23 cellular contexts compared by ENCODE assay signal in genomic region chr4:2166253-2166652, GRCh38.
A peak's percentile ranks its signal among the peaks of the same experiment; 100 is the strongest.
DNase-seq lines count a peak whose midpoint lies in the region; ATAC-seq and TF ChIP-seq lines count a peak whose summit lies in the region.
"Had no signal": no experiment of that assay in that cellular context is flagged by ENCODE, and none has a peak within 500 bp of the region (broad histone marks: within the 10 kb centered on the region; RNA-seq: fewer than 3 reads in every experiment).

No MANE protein-coding gene starts in this region.

- no peaks in the 10 kb centered on the region for H3K9me3 Mint-ChIP-seq in activated CD4-positive, alpha-beta T cell treated with anti-CD3 and anti-CD28 coated beads, Interleukin-2, amount 10 ng/mL, durations not matched to agents 24 days and 14 days
- H3K9me3 Mint-ChIP-seq in activated T-cell treated with anti-CD3 and anti-CD28 coated beads, Interleukin-2, amount 50 U/mL, for 4 hours, result no peaks in the 10 kb centered on the region
- H3K9me3 Mint-ChIP-seq: CD8-positive, alpha-beta T cell; T-cell had no signal

- no peaks in the 10 kb centered on the region for H3K79me2 ChIP-seq in SK-N-SH (ENCODE audit: insufficient read depth)

- no peaks in the 10 kb centered on the region for H3K36me3 ChIP-seq in SK-N-SH (replicated peaks in 1 of 2; ENCODE audit: control insufficient read depth in 1 of 2, insufficient read depth in 2 of 2, low read length in 1 of 2)
- H3K36me3 ChIP-seq in lung (ENCODE audit: control insufficient read depth in 2 of 2, insufficient read depth in 2 of 2, low read length in 2 of 2), result peaks cover 0 to 3% of the 10 kb centered on the region in 2 donors
- no peaks in the 10 kb centered on the region for H3K36me3 ChIP-seq in upper lobe of right lung

- CTCF ChIA-PET in SK-N-SH (lab: Yijun Ruan, JAX), result interaction anchor here (0.7 kb wide), 1 partner anchor 54 kb away, joined by 3 read pairs; no protein-coding TSS in a partner anchor

- WGBS in SK-N-SH (ENCODE audit: low lambda C conversion rate), result 71% methylated on average over 4 of the region's 5 CpGs
- WGBS in lung, 2 donors, result 74 to 85% methylated on average over 5 of the region's 5 CpGs

- H3K9me3 ChIP-seq in SK-N-SH (no peaks in the 10 kb centered on the region), lung (ENCODE audit: control insufficient read depth in 2 of 2, insufficient read depth in 1 of 2, low read length in 1 of 2) (no peaks in the 10 kb centered on the region), upper lobe of right lung (no peaks in the 10 kb centered on the region)
- H3K9me3 ChIP-seq: BLaER1 had no signal

- no peaks in the 10 kb centered on the region for H3K27me3 Mint-ChIP-seq in activated CD4-positive, alpha-beta T cell treated with anti-CD3 and anti-CD28 coated beads, Interleukin-2, amount 10 ng/mL, durations not matched to agents 24 days and 14 days
- H3K27me3 Mint-ChIP-seq in activated T-cell treated with anti-CD3 and anti-CD28 coated beads, Interleukin-2, amount 50 U/mL, for 4 hours (ENCODE audit: low read depth), result no peaks in the 10 kb centered on the region
- H3K27me3 Mint-ChIP-seq: T-cell had no signal

- no peak for TF ChIP-seq RAD21 in SK-N-SH (IDR thresholded peaks at IDR 0.05; ENCODE audit: low read length)

- peaks cover 0 to 13% of the 10 kb centered on the region in 2 experiments; a peak in 1 of 4 replicates for H3K4me1 ChIP-seq in SK-N-SH (ENCODE audit: control insufficient read depth in 1 of 2, insufficient read depth in 2 of 2, low read depth in 1 of 2, low read length in 1 of 2)
- no peaks in the 10 kb centered on the region for H3K4me1 ChIP-seq in lung (ENCODE audit: control insufficient read depth in 2 of 2, insufficient read depth in 2 of 2, low read length in 2 of 2)
- H3K4me1 ChIP-seq in upper lobe of right lung, result peaks cover 3% of the 10 kb centered on the region

- peaks cover 5% of the 10 kb centered on the region for H3K36me3 Mint-ChIP-seq in activated CD4-positive, alpha-beta T cell treated with anti-CD3 and anti-CD28 coated beads, Interleukin-2, amount 10 ng/mL, durations not matched to agents 24 days and 14 days (ENCODE audit: low read depth)
- peaks cover 6% of the 10 kb centered on the region for H3K36me3 Mint-ChIP-seq in activated T-cell treated with anti-CD3 and anti-CD28 coated beads, Interleukin-2, amount 50 U/mL, for 4 hours (ENCODE audit: insufficient read depth)

- H3K27ac ChIP-seq in SK-N-SH (ENCODE audit: low read depth in 2 of 2, low read length in 1 of 2), result no peak overlapping the region
- H3K27ac ChIP-seq in lung (ENCODE audit: low read depth in 1 of 2, low read length in 1 of 2), result no peak overlapping the region
- H3K27ac ChIP-seq in upper lobe of right lung, result no peak overlapping the region
- H3K27ac ChIP-seq: BLaER1, GM23248, HL-60, PC-9 had no signal

- H3K9me2 ChIP-seq in SK-N-SH, result no peaks in the 10 kb centered on the region

- no peak overlapping the region for H3K4me3 ChIP-seq in SK-N-SH (ENCODE audit: low read depth in 2 of 2, low read length in 1 of 2)
- H3K4me3 ChIP-seq in lung, result no peak overlapping the region
- no peak overlapping the region for H3K4me3 ChIP-seq in upper lobe of right lung
- H3K4me3 ChIP-seq: BLaER1, GM23248, K562, PC-9 had no signal

- intact Hi-C loops in upper lobe of right lung (cut with DNase I), result no loop called here
- intact Hi-C loops in activated CD4-positive, alpha-beta T cell treated with anti-CD3 and anti-CD28 coated beads, Interleukin-2, amount 10 ng/mL, durations not matched to agents 24 days and 14 days (cut with micrococcal nuclease), result no loop called here

- TF ChIP-seq CTCF in SK-N-SH (IDR thresholded peaks at IDR 0.05) (no peak), lung (IDR thresholded peaks at IDR 0.05; ENCODE audit: control extremely low read depth, extremely low read depth) (no peak), upper lobe of right lung (IDR thresholded peaks at IDR 0.05) (no peak)

- H3K27ac Mint-ChIP-seq in activated CD4-positive, alpha-beta T cell treated with anti-CD3 and anti-CD28 coated beads, Interleukin-2, amount 10 ng/mL, durations not matched to agents 24 days and 14 days, result no peak overlapping the region
- H3K27ac Mint-ChIP-seq: CD8-positive, alpha-beta T cell; T-cell had no signal

- TF ChIP-seq EP300 in SK-N-SH (IDR thresholded peaks at IDR 0.05; ENCODE audit: borderline replicate concordance in 1 of 2, low read depth in 1 of 2, low read length in 1 of 2), result peak in 1 of 2 experiments; percentile 28; a peak in 1 of 4 replicates

- no peaks in the 10 kb centered on the region for H3K27me3 ChIP-seq in SK-N-SH (ENCODE audit: insufficient read depth)
- no peaks in the 10 kb centered on the region for H3K27me3 ChIP-seq in lung (ENCODE audit: control insufficient read depth, insufficient read depth)
- H3K27me3 ChIP-seq in upper lobe of right lung, result no peaks in the 10 kb centered on the region
- H3K27me3 ChIP-seq: BLaER1 had no signal

- no peak overlapping the region for H3K4me3 Mint-ChIP-seq in activated CD4-positive, alpha-beta T cell treated with anti-CD3 and anti-CD28 coated beads, Interleukin-2, amount 10 ng/mL, durations not matched to agents 24 days and 14 days
- H3K4me3 Mint-ChIP-seq in activated T-cell treated with anti-CD3 and anti-CD28 coated beads, Interleukin-2, amount 50 U/mL, for 4 hours, result no peak overlapping the region
- H3K4me3 Mint-ChIP-seq: CD8-positive, alpha-beta T cell; T-cell had no signal

- H3K9ac ChIP-seq in SK-N-SH, result no peak overlapping the region
- H3K9ac ChIP-seq: BLaER1, GM23248 had no signal

- H3F3A ChIP-seq in SK-N-SH (replicated peaks; ENCODE audit: insufficient read depth), result no peaks in the 10 kb centered on the region

- no peaks in the 10 kb centered on the region for H4K20me1 ChIP-seq in SK-N-SH (ENCODE audit: insufficient read depth)
- H4K20me1 ChIP-seq: BLaER1 had no signal

- DNase-seq in SK-N-SH (peak; percentile 36), NCI-H2227 (lab: John Stamatoyannopoulos, UW; ENCODE audit: unreplicated experiment) (peak; percentile 82), lung (ENCODE audit: low spot score) (no peak), upper lobe of right lung (no peak), RPMI8226 (no peak)
- DNase-seq in activated CD4-positive, alpha-beta T cell treated with anti-CD3 and anti-CD28 coated beads, Interleukin-2, amount 10 ng/mL, durations not matched to agents 24 days and 14 days, result no peak
- no peak for DNase-seq in activated T-cell treated with anti-CD3 and anti-CD28 coated beads, Interleukin-2, amount 50 U/mL, for 4 hours
- DNase-seq: 8988T; CD8-positive, alpha-beta T cell; DND-41; GM23248; MV-4-11; NCI-H1436; NCI-H2081 treated with DMSO at 0.1 percent for 48 hours; NCI-H446; NCI-H774; PC-9; T-cell had no signal

- no peak for ATAC-seq in SK-N-SH treated with all-trans-retinoic acid at 6 μM for 48 hours
- ATAC-seq in lung (ENCODE audit: insufficient read depth, low FRiP score), result peak; percentile 10
- peak; percentile 58 for ATAC-seq in upper lobe of right lung
- ATAC-seq in activated T-cell treated with anti-CD3 and anti-CD28 coated beads, Interleukin-2, amount 50 U/mL, for 4 hours, result no peak
- ATAC-seq: CD8-positive, alpha-beta T cell; HCT116; K562; T-cell had no signal

- H3K4me1 Mint-ChIP-seq in activated CD4-positive, alpha-beta T cell treated with anti-CD3 and anti-CD28 coated beads, Interleukin-2, amount 10 ng/mL, durations not matched to agents 24 days and 14 days, result peaks cover 26% of the 10 kb centered on the region
- no peaks in the 10 kb centered on the region for H3K4me1 Mint-ChIP-seq in activated T-cell treated with anti-CD3 and anti-CD28 coated beads, Interleukin-2, amount 50 U/mL, for 4 hours (ENCODE audit: low read depth)

- no peak overlapping the region for H3K4me2 ChIP-seq in SK-N-SH
- H3K4me2 ChIP-seq: BLaER1, PC-9 had no signal

- POLR2A ChIA-PET in SK-N-SH (lab: Yijun Ruan, JAX), result no interaction called here

- H2AFZ ChIP-seq in SK-N-SH (ENCODE audit: low read depth), result no peak overlapping the region
- H2AFZ ChIP-seq: GM23248, PC-9 had no signal

TF ChIP-seq in SK-N-SH, 30 proteins besides CTCF, POLR2A, EP300 and RAD21 (continues in another document):
- TF ChIP-seq, protein P1, sequence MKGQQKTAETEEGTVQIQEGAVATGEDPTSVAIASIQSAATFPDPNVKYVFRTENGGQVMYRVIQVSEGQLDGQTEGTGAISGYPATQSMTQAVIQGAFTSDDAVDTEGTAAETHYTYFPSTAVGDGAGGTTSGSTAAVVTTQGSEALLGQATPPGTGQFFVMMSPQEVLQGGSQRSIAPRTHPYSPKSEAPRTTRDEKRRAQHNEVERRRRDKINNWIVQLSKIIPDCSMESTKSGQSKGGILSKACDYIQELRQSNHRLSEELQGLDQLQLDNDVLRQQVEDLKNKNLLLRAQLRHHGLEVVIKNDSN (IDR thresholded peaks at IDR 0.05; ENCODE audit: borderline replicate concordance, low read depth), result no peak
- no peak for TF ChIP-seq CHD2 (IDR thresholded peaks at IDR 0.05; ENCODE audit: low read length, partially characterized antibody)
- peak; percentile 30; the same call in 1 of the 2 replicates for TF ChIP-seq FOXJ3 (CRISPR knock-in tag; IDR thresholded peaks at IDR 0.05)

TF ChIP-seq in SK-N-SH treated with all-trans-retinoic acid at 6 μM for 48 hours, 23 proteins besides CTCF, POLR2A, EP300 and RAD21 (continues in another document):
- TF ChIP-seq ZFP30 (CRISPR knock-in tag; IDR thresholded peaks at IDR 0.05) (no peak), ESRRG (CRISPR knock-in tag; IDR thresholded peaks at IDR 0.05) (no peak), SNAI2 (CRISPR knock-in tag; IDR thresholded peaks at IDR 0.05) (no peak), ARNTL (CRISPR knock-in tag; IDR thresholded peaks at IDR 0.05; ENCODE audit: borderline replicate concordance, low read depth) (no peak), ZNF8 (CRISPR knock-in tag; IDR thresholded peaks at IDR 0.05) (no peak), ZFP3 (CRISPR knock-in tag; IDR thresholded peaks at IDR 0.05) (no peak), CSDC2 (CRISPR knock-in tag; IDR thresholded peaks at IDR 0.05) (no peak)
- TF ChIP-seq, protein P2, sequence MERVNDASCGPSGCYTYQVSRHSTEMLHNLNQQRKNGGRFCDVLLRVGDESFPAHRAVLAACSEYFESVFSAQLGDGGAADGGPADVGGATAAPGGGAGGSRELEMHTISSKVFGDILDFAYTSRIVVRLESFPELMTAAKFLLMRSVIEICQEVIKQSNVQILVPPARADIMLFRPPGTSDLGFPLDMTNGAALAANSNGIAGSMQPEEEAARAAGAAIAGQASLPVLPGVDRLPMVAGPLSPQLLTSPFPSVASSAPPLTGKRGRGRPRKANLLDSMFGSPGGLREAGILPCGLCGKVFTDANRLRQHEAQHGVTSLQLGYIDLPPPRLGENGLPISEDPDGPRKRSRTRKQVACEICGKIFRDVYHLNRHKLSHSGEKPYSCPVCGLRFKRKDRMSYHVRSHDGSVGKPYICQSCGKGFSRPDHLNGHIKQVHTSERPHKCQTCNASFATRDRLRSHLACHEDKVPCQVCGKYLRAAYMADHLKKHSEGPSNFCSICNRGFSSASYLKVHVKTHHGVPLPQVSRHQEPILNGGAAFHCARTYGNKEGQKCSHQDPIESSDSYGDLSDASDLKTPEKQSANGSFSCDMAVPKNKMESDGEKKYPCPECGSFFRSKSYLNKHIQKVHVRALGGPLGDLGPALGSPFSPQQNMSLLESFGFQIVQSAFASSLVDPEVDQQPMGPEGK (CRISPR knock-in tag; IDR thresholded peaks at IDR 0.05; ENCODE audit: borderline replicate concordance), result no peak

Comparison
In these comparisons a context has a peak if more than half of its experiments do, and no peak if none do; other contexts are left out.
1. DNase-seq: peak in SK-N-SH (single experiment) and NCI-H2227 (single experiment); none in lung (single experiment), upper lobe of right lung (single experiment), activated CD4-positive, alpha-beta T cell treated with anti-CD3 and anti-CD28 coated beads, Interleukin-2, amount 10 ng/mL, durations not matched to agents 24 days and 14 days (single experiment), activated T-cell treated with anti-CD3 and anti-CD28 coated beads, Interleukin-2, amount 50 U/mL, for 4 hours (single experiment) and RPMI8226 (single experiment).
2. ATAC-seq: peak in lung (single experiment) and upper lobe of right lung (single experiment); none in SK-N-SH treated with all-trans-retinoic acid at 6 μM for 48 hours (single experiment) and activated T-cell treated with anti-CD3 and anti-CD28 coated beads, Interleukin-2, amount 50 U/mL, for 4 hours (0 of 2).